1 cellular context compared by ENCODE assay signal in the genomic region with DNA sequence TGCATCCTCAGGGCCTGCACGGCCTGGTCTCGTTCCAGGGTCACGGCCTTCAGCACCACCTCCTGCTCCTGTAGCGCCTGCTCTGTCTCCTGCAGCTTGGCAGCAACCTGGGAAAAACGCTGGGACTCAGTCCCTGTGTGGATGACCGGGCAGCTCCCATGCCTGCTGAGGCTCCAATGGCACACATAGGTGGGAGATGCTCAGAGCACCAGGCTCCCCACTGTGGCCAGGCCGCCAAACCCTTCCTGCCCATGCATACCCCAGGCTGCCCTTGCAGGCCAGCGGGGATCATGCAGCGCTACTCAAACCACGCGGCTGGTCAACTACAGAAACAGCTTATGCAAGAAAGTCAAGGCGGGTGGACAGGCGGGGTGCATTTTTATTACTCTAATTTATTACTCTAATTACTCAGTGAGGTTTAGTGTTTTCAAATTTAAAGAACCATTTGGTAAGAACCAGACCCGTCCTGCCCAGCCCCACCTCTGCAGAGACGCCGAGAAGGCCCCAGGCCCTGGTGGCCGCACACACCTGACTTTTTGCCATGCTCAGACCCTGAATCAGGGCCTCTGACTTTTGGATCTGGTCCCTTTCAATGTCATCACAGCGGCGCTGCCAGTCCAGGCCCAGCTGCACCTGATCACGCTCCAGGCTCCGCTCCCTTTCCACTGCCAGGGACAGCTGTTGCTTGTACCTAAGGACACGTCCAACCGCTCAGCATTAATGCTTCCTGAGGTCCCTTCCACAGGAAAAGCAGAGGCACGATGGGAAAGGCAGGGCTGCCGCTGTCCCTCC.
TF ChIP-seq lines count a peak whose summit lies in the region.

No MANE protein-coding gene starts in this region.

TF ChIP-seq in H1, 55 proteins besides CTCF, POLR2A, EP300 and RAD21 (continued from another document):
- no peak for TF ChIP-seq CREB1 (IDR thresholded peaks at IDR 0.05)
- TF ChIP-seq CHD1 (IDR thresholded peaks at IDR 0.05; ENCODE audit: low read depth, low read length) = no peak
- TF ChIP-seq JUND (IDR thresholded peaks at IDR 0.05; ENCODE audit: low read length) = no peak
- TF ChIP-seq EGR1 (IDR thresholded peaks at IDR 0.05; ENCODE audit: borderline replicate concordance, low read depth, low read length) = no peak
- TF ChIP-seq BRCA1 (IDR thresholded peaks at IDR 0.05; ENCODE audit: low read depth, low read length) = no peak
- no peak for TF ChIP-seq ATF3 (IDR thresholded peaks at IDR 0.05; ENCODE audit: insufficient read depth, low read depth, low read length)
- no peak for TF ChIP-seq TBP (IDR thresholded peaks at IDR 0.05; ENCODE audit: low read depth, low read length)
- TF ChIP-seq, protein P1, sequence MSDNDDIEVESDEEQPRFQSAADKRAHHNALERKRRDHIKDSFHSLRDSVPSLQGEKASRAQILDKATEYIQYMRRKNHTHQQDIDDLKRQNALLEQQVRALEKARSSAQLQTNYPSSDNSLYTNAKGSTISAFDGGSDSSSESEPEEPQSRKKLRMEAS (IDR thresholded peaks at IDR 0.05) = no peak
- TF ChIP-seq KDM4A (IDR thresholded peaks at IDR 0.05; ENCODE audit: low read depth, low read length, severe bottlenecking) = no peak
- no peak for TF ChIP-seq HDAC2 (IDR thresholded peaks at IDR 0.05; ENCODE audit: borderline replicate concordance in 1 of 2, low read depth in 2 of 2, low read length in 2 of 2)
- no peak for TF ChIP-seq POLR2AphosphoS5 (IDR thresholded peaks at IDR 0.05; ENCODE audit: low read depth, low read length)
- no peak for TF ChIP-seq NRF1 (IDR thresholded peaks at IDR 0.05; ENCODE audit: low read depth, low read length)
- no peak for TF ChIP-seq SP1 (IDR thresholded peaks at IDR 0.05; ENCODE audit: low read depth, low read length)
- no peak for TF ChIP-seq PHF8 (conservative IDR thresholded peaks at IDR 0.05; ENCODE audit: low read depth, low read length)
- no peak for TF ChIP-seq GTF2F1 (IDR thresholded peaks at IDR 0.05; ENCODE audit: borderline replicate concordance, low read depth, low read length)
